ENCODE assay signal across 24 cellular contexts in the genomic region with DNA sequence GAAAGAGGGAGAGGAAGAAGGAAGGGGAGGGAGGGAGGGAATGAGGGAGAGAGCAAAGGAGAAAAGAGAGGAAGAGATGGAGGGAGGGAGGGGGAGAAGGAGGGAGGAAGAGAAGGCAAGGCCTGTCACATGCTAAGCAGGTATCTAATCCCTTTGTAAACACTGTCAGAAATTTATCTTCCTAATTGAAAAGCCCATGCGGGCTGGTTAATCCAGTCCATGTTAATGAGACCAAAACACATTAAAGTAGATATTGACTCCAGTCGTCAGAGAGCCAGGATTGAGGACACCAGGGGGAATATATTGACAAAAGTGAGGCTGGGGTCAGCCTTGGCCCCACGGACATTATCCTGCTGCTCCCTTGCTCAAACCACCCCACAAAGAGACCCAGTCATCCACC.
"Had no signal": no experiment of that assay in that cellular context is flagged by ENCODE, and none has a peak within 500 bp of the region (broad histone marks: within the 10 kb centered on the region; RNA-seq: fewer than 3 reads in every experiment).

No MANE protein-coding gene starts in this region.

- H3K4me3 Mint-ChIP-seq: activated CD8-positive, alpha-beta T cell treated with anti-CD3 and anti-CD28 coated beads, Interleukin-2, amount 10 ng/mL, durations not matched to agents 7 days and 5 days; activated naive CD8-positive, alpha-beta T cell treated with anti-CD3 and anti-CD28 coated beads, Interleukin-2, amount 10 ng/mL, durations not matched to agents 7 days and 5 days; endodermal cell; stimulated activated effector memory CD8-positive, alpha-beta T cell treated with anti-CD3 and anti-CD28 coated beads, Interleukin-12 subunit alpha, Interleukin-12 subunit beta, amount 100 ng/mL, for 72 hours had no signal

- H3K27ac Mint-ChIP-seq: activated CD8-positive, alpha-beta T cell treated with anti-CD3 and anti-CD28 coated beads, Interleukin-2, amount 10 ng/mL, durations not matched to agents 7 days and 5 days; activated naive CD8-positive, alpha-beta T cell treated with anti-CD3 and anti-CD28 coated beads, Interleukin-2, amount 10 ng/mL, durations not matched to agents 7 days and 5 days; endodermal cell; stimulated activated effector memory CD8-positive, alpha-beta T cell treated with anti-CD3 and anti-CD28 coated beads, Interleukin-12 subunit alpha, Interleukin-12 subunit beta, amount 100 ng/mL, for 72 hours had no signal

- H3K36me3 Mint-ChIP-seq: activated naive CD8-positive, alpha-beta T cell treated with anti-CD3 and anti-CD28 coated beads, Interleukin-2, amount 10 ng/mL, durations not matched to agents 7 days and 5 days; stimulated activated effector memory CD8-positive, alpha-beta T cell treated with anti-CD3 and anti-CD28 coated beads, Interleukin-12 subunit alpha, Interleukin-12 subunit beta, amount 100 ng/mL, for 72 hours had no signal

- DNase-seq: activated CD4-positive, alpha-beta T cell treated with anti-CD3 and anti-CD28 coated beads for 1 hour; activated CD4-positive, alpha-beta T cell treated with anti-CD3 and anti-CD28 coated beads, Interleukin-2, amount 50 U/mL, for 1 hour; activated CD8-positive, alpha-beta T cell treated with anti-CD3 and anti-CD28 coated beads, Interleukin-2, amount 10 ng/mL, durations not matched to agents 7 days and 5 days; activated naive CD4-positive, alpha-beta T cell treated with Interleukin-2 at 50 U/mL for 16 hours; activated naive CD8-positive, alpha-beta T cell treated with anti-CD3 and anti-CD28 coated beads, Interleukin-2, amount 10 ng/mL, durations not matched to agents 7 days and 5 days; amniotic stem cell; cerebellar nuclear complex; cortex of kidney; endodermal cell; heart left ventricle; islet precursor cell; left colon; mesenchymal stem cell; mucosa of descending colon; occipital lobe; posterior cingulate gyrus; small intestine; stimulated activated CD4-positive, alpha-beta T cell treated with anti-CD3 and anti-CD28 coated beads, Interleukin-2, amount 100 ng/mL, for 24 hours; stomach had no signal

- H3K9me3 Mint-ChIP-seq: activated naive CD8-positive, alpha-beta T cell treated with anti-CD3 and anti-CD28 coated beads, Interleukin-2, amount 10 ng/mL, durations not matched to agents 7 days and 5 days; endodermal cell; stimulated activated effector memory CD8-positive, alpha-beta T cell treated with anti-CD3 and anti-CD28 coated beads, Interleukin-12 subunit alpha, Interleukin-12 subunit beta, amount 100 ng/mL, for 72 hours had no signal

- H3K27ac ChIP-seq: epithelial cell of prostate, heart left ventricle, stomach, suprapubic skin, tibial nerve had no signal

- ATAC-seq: activated CD8-positive, alpha-beta T cell treated with anti-CD3 and anti-CD28 coated beads, Interleukin-2, amount 10 ng/mL, durations not matched to agents 7 days and 5 days; heart left ventricle; left colon; mucosa of descending colon; sciatic nerve; stimulated activated effector memory CD8-positive, alpha-beta T cell treated with anti-CD3 and anti-CD28 coated beads, Interleukin-12 subunit alpha, Interleukin-12 subunit beta, amount 100 ng/mL, for 72 hours had no signal

- H3K4me3 ChIP-seq: heart left ventricle, mucosa of descending colon, stomach, suprapubic skin, tibial nerve had no signal

- H3K4me1 Mint-ChIP-seq: activated naive CD8-positive, alpha-beta T cell treated with anti-CD3 and anti-CD28 coated beads, Interleukin-2, amount 10 ng/mL, durations not matched to agents 7 days and 5 days; stimulated activated effector memory CD8-positive, alpha-beta T cell treated with anti-CD3 and anti-CD28 coated beads, Interleukin-12 subunit alpha, Interleukin-12 subunit beta, amount 100 ng/mL, for 72 hours had no signal
